18 cellular contexts compared by ENCODE assay signal in the genomic region with DNA sequence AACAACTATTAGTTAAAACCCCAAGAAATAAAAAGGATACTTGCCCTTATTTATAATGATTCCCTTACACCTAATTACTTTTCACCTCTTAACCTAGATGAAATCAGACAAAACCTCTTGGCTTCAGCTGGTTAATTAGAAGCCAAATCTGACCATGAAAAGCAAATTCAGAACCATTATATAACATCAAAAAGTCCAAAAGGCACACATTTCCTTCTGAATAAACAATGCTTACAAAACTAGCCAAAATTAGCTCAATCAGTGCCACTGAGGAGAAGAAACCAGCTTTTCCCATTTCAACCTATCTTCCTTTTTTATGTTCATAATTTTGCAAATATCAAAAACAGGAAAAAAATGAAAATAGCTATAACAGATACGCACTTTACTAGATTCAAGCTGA.
"Had no signal": no experiment of that assay in that cellular context is flagged by ENCODE, and none has a peak within 500 bp of the region (broad histone marks: within the 10 kb centered on the region; RNA-seq: fewer than 3 reads in every experiment).

No MANE protein-coding gene starts in this region.

- H3K36me3 ChIP-seq: ovary had no signal

- DNase-seq: activated CD4-positive, alpha-beta memory T cell treated with anti-CD3 and anti-CD28 coated beads for 36 hours; activated gamma-delta T cell treated with Interleukin-2 at 50 U/mL for 16 hours; activated T-cell treated with anti-CD3 and anti-CD28 coated beads for 4 hours; amniotic stem cell; body of pancreas; effector memory CD8-positive, alpha-beta T cell; foreskin keratinocyte; hippocampal formation; left ventricle myocardium inferior; natural killer cell; ovary; stimulated activated CD4-positive, alpha-beta T cell treated with anti-CD3 and anti-CD28 coated beads, Interleukin-1b, Interleukin-23, amount 100 ng/mL, for 48 hours; stimulated activated CD8-positive, alpha-beta memory T cell treated with anti-CD3 and anti-CD28 coated beads, Interleukin-4, amount 100 ng/mL, for 48 hours; stimulated activated naive CD4-positive, alpha-beta T cell; tibial artery had no signal

- H3K9me3 ChIP-seq: body of pancreas, left ventricle myocardium inferior, ovary, tibial artery had no signal

- H3K27me3 ChIP-seq: body of pancreas, foreskin keratinocyte, ovary, tibial artery had no signal

- H3K4me3 ChIP-seq: body of pancreas, left ventricle myocardium inferior, ovary, tibial artery had no signal

- FAIRE-seq: islet of Langerhans, TTC549 had no signal

- H3K27ac ChIP-seq: body of pancreas, epithelial cell of prostate, foreskin keratinocyte, left ventricle myocardium inferior, ovary, tibial artery had no signal

- H3K4me1 ChIP-seq: foreskin keratinocyte had no signal
